ENCODE assay signal across 1 cellular context in the genomic region with DNA sequence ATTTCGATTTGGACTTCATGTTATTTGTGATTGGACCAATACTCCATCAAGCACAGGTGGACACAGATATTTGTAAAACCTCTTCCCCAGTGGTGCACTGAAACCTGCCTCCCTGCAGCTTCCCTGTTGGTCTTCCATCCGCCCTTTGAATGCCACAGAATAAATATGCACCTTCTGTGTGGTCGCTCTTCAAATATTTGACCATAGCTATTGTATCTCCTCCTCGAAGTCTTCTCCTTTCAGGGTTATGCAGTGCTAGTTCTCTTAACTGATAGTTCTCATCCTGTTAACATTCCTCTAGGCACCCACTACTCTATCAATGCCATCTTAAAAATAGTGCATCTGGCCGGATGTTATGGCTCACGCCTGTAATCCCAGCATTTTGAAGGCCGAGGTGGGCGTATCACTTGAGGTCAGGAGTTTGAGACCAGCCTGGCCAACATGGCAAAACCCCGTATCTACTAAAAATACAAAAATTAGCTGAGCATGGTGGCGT.
A peak's percentile ranks its signal among the peaks of the same experiment; 100 is the strongest.
TF ChIP-seq lines count a peak whose summit lies in the region.

No MANE protein-coding gene starts in this region.

TF ChIP-seq in HepG2, 621 proteins besides CTCF, POLR2A, EP300 and RAD21 (continued from another document and continues in another):
- no peak for TF ChIP-seq ZBTB14 (CRISPR knock-in tag; IDR thresholded peaks at IDR 0.05)
- peak; percentile 90 for TF ChIP-seq SP5 (CRISPR knock-in tag; IDR thresholded peaks at IDR 0.05; ENCODE audit: borderline replicate concordance, low read depth)
- peak; percentile 83 for TF ChIP-seq ZSCAN31 (CRISPR knock-in tag; IDR thresholded peaks at IDR 0.05; ENCODE audit: low read depth)
- TF ChIP-seq ZNF263 (CRISPR knock-in tag; IDR thresholded peaks at IDR 0.05) = peak; percentile 78
- peak; percentile 44; the same call in 1 of the 2 replicates for TF ChIP-seq KLF15 (CRISPR knock-in tag; IDR thresholded peaks at IDR 0.05; ENCODE audit: borderline replicate concordance)
- TF ChIP-seq ZNF563 (CRISPR knock-in tag; IDR thresholded peaks at IDR 0.05) = no peak
- TF ChIP-seq ZBTB1 (CRISPR knock-in tag; IDR thresholded peaks at IDR 0.05; ENCODE audit: borderline replicate concordance) = no peak
- TF ChIP-seq SMAD1 (CRISPR knock-in tag; IDR thresholded peaks at IDR 0.05; ENCODE audit: borderline replicate concordance, low read depth) = no peak
- no peak for TF ChIP-seq CEBPG (CRISPR knock-in tag; IDR thresholded peaks at IDR 0.05)
- TF ChIP-seq RFX5 (IDR thresholded peaks at IDR 0.05; ENCODE audit: low read depth, low read length) = no peak
- TF ChIP-seq KDM5B (CRISPR knock-in tag; IDR thresholded peaks at IDR 0.05; ENCODE audit: borderline replicate concordance) = peak; percentile 52; the same call in 1 of the 2 replicates
- TF ChIP-seq ARHGAP35 (CRISPR knock-in tag; IDR thresholded peaks at IDR 0.05; ENCODE audit: borderline replicate concordance) = no peak
- TF ChIP-seq MTF2 (CRISPR knock-in tag; IDR thresholded peaks at IDR 0.05; ENCODE audit: borderline replicate concordance) = no peak
- TF ChIP-seq PAWR (CRISPR knock-in tag; IDR thresholded peaks at IDR 0.05; ENCODE audit: borderline replicate concordance) = no peak
- TF ChIP-seq ARID5B (CRISPR knock-in tag; IDR thresholded peaks at IDR 0.05) = peak; percentile 99
- TF ChIP-seq KLF6 (CRISPR knock-in tag; IDR thresholded peaks at IDR 0.05) = no peak
- TF ChIP-seq HOXA3 (CRISPR knock-in tag; IDR thresholded peaks at IDR 0.05) = peak; percentile 79
- TF ChIP-seq REPIN1 (CRISPR knock-in tag; IDR thresholded peaks at IDR 0.05; ENCODE audit: borderline replicate concordance, low read depth) = peak; percentile 70; the same call in 1 of the 2 replicates
- TF ChIP-seq ZSCAN5A (CRISPR knock-in tag; IDR thresholded peaks at IDR 0.05; ENCODE audit: borderline replicate concordance) = peak; percentile 81; the same call in 1 of the 2 replicates
- TF ChIP-seq ZNF883 (CRISPR knock-in tag; IDR thresholded peaks at IDR 0.05; ENCODE audit: not compliant biosample characterization) = peak; percentile 59
- no peak for TF ChIP-seq HNRNPK (IDR thresholded peaks at IDR 0.05; ENCODE audit: low read depth, low read length, poor library complexity, severe bottlenecking)
- peak; percentile 83 for TF ChIP-seq ZNF362 (CRISPR knock-in tag; IDR thresholded peaks at IDR 0.05; ENCODE audit: borderline replicate concordance)
- TF ChIP-seq, protein P1, sequence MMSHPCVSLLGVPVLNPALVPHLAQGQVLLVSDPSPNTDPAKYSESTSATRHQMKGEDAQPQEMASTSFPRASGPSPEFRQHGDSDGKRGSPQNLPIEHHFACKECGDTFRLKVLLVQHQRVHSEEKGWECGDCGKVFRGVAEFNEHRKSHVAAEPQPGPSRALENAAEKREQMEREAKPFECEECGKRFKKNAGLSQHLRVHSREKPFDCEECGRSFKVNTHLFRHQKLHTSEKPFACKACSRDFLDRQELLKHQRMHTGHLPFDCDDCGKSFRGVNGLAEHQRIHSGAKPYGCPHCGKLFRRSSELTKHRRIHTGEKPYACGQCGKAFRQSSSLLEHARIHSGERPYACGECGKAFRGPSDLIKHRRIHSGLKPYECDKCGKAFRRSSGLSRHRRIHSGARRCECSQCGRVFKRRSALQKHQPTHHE (CRISPR knock-in tag; IDR thresholded peaks at IDR 0.05; ENCODE audit: borderline replicate concordance) = peak; percentile 40
- no peak for TF ChIP-seq MZF1 (CRISPR knock-in tag; IDR thresholded peaks at IDR 0.05; ENCODE audit: borderline replicate concordance)
- TF ChIP-seq XBP1 (CRISPR knock-in tag; IDR thresholded peaks at IDR 0.05) = no peak
- peak; percentile 89 for TF ChIP-seq PHF21A (CRISPR knock-in tag; IDR thresholded peaks at IDR 0.05)
- TF ChIP-seq NCOR1 (IDR thresholded peaks at IDR 0.05; ENCODE audit: borderline replicate concordance, low read length) = peak; percentile 49; the same call in 1 of the 2 replicates
- TF ChIP-seq SMAD9 (CRISPR knock-in tag; IDR thresholded peaks at IDR 0.05) = no peak
- TF ChIP-seq ZNF543 (CRISPR knock-in tag; IDR thresholded peaks at IDR 0.05) = peak; percentile 85
- TF ChIP-seq, protein P2, sequence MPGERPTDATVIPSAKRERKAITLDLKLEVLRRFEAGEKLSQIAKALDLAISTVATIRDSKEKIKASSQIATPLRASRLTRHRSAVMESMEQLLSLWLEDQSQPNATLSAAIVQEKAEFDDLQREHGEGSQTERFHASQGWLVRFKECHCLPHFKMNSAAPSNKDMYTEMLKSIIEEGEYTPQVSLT (CRISPR knock-in tag; IDR thresholded peaks at IDR 0.05; ENCODE audit: borderline replicate concordance, low read depth) = 0 out of 2 replicates have a peak, but pooled peaks have one; percentile 49
- TF ChIP-seq DNMT3B (CRISPR knock-in tag; conservative IDR thresholded peaks at IDR 0.05) = no peak
- TF ChIP-seq CENPX (CRISPR knock-in tag; IDR thresholded peaks at IDR 0.05) = no peak
- TF ChIP-seq FOXP1 (IDR thresholded peaks at IDR 0.05) = 0 out of 2 replicates have a peak, but pooled peaks have one; percentile 20
- TF ChIP-seq FOXP1 (CRISPR knock-in tag; IDR thresholded peaks at IDR 0.05) = peak; percentile 91
- no peak for TF ChIP-seq SNRNP70 (IDR thresholded peaks at IDR 0.05; ENCODE audit: low read depth, low read length)
- TF ChIP-seq, protein P3, sequence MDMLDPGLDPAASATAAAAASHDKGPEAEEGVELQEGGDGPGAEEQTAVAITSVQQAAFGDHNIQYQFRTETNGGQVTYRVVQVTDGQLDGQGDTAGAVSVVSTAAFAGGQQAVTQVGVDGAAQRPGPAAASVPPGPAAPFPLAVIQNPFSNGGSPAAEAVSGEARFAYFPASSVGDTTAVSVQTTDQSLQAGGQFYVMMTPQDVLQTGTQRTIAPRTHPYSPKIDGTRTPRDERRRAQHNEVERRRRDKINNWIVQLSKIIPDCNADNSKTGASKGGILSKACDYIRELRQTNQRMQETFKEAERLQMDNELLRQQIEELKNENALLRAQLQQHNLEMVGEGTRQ (IDR thresholded peaks at IDR 0.05; ENCODE audit: low read depth, low read length) = no peak
- TF ChIP-seq, protein P3 (CRISPR knock-in tag; IDR thresholded peaks at IDR 0.05; ENCODE audit: borderline replicate concordance) = no peak
- TF ChIP-seq ATM (IDR thresholded peaks at IDR 0.05; ENCODE audit: borderline replicate concordance) = no peak
- peak; percentile 92 for TF ChIP-seq RARA (CRISPR knock-in tag; IDR thresholded peaks at IDR 0.05)
- no peak for TF ChIP-seq ZFP37 (CRISPR knock-in tag; IDR thresholded peaks at IDR 0.05; ENCODE audit: borderline replicate concordance)
- no peak for TF ChIP-seq MLXIP (CRISPR knock-in tag; IDR thresholded peaks at IDR 0.05; ENCODE audit: borderline replicate concordance)
- peak; percentile 94 for TF ChIP-seq MED13 (CRISPR knock-in tag; IDR thresholded peaks at IDR 0.05)
- no peak for TF ChIP-seq NFRKB (IDR thresholded peaks at IDR 0.05)
- no peak for TF ChIP-seq AGO2 (optimal IDR thresholded peaks at IDR 0.05; ENCODE audit: low read depth, low read length)
- TF ChIP-seq ZNF180 (CRISPR knock-in tag; IDR thresholded peaks at IDR 0.05; ENCODE audit: borderline replicate concordance, low read depth) = no peak
- TF ChIP-seq ZFP62 (CRISPR knock-in tag; IDR thresholded peaks at IDR 0.05) = no peak
- no peak for TF ChIP-seq ZNF7 (CRISPR knock-in tag; IDR thresholded peaks at IDR 0.05)
- no peak for TF ChIP-seq NFE2L2 (IDR thresholded peaks at IDR 0.05; ENCODE audit: low read length)
- TF ChIP-seq, protein P4, sequence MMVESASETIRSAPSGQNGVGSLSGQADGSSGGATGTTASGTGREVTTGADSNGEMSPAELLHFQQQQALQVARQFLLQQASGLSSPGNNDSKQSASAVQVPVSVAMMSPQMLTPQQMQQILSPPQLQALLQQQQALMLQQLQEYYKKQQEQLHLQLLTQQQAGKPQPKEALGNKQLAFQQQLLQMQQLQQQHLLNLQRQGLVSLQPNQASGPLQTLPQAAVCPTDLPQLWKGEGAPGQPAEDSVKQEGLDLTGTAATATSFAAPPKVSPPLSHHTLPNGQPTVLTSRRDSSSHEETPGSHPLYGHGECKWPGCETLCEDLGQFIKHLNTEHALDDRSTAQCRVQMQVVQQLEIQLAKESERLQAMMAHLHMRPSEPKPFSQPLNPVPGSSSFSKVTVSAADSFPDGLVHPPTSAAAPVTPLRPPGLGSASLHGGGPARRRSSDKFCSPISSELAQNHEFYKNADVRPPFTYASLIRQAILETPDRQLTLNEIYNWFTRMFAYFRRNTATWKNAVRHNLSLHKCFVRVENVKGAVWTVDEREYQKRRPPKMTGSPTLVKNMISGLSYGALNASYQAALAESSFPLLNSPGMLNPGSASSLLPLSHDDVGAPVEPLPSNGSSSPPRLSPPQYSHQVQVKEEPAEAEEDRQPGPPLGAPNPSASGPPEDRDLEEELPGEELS (CRISPR knock-in tag; IDR thresholded peaks at IDR 0.05) = peak; percentile 96
